ENCODE assay signal across 15 cellular contexts in the genomic region with DNA sequence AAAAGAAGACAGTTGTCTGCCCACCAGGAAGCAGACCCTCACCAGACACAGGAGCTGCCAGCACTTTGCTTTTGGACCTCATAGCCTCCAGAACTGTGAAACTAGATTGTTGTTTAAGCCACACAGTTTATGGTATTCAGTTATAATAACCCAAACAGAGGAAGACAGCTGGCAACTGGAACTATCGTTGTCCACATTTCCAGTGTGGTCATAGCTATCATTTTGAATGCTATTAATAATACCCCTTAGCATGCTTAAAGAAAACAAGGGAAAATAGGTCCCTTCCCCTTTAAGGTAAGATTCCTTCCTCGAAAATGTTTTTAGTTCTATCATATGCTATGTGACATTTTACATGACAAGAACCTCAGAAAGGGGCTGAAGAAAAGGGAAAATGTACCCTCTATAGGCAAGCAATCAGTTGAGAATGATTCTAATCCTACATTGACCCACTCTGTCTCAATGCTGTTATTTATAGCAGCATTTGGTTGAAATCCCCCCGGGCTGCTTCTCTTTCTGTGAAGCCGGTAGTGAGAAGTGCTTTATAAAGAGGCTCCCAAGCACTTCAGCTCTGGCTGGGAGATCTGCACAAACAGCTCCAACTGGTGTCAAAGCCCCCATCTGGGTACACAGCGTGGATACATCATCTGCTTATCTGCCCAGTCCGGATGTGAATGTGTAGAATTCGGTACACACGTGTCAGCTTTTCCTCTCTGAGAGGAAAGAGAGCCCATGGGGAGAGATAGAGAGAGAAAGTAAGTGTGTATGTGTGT.
DNase-seq lines count a peak whose midpoint lies in the region; ATAC-seq and TF ChIP-seq lines count a peak whose summit lies in the region.
"Had no signal": no experiment of that assay in that cellular context is flagged by ENCODE, and none has a peak within 500 bp of the region (broad histone marks: within the 10 kb centered on the region; RNA-seq: fewer than 3 reads in every experiment).

No MANE protein-coding gene starts in this region.

- no peaks in the 10 kb centered on the region for H3K79me1 ChIP-seq in trophoblast cell (ENCODE audit: low read length)

- H3K27me3 Mint-ChIP-seq in neural crest cell (ENCODE audit: low read depth) (no peaks in the 10 kb centered on the region), endodermal cell (ENCODE audit: insufficient read depth) (no peaks in the 10 kb centered on the region)
- H3K27me3 Mint-ChIP-seq: naive thymus-derived CD4-positive, alpha-beta T cell had no signal

- peak overlapping the region; percentile 69 for H3K4me3 Mint-ChIP-seq in neural crest cell
- H3K4me3 Mint-ChIP-seq in endodermal cell = no peak overlapping the region
- H3K4me3 Mint-ChIP-seq: naive thymus-derived CD4-positive, alpha-beta T cell; T-helper 1 cell treated with Interleukin-12 subunit alpha and Interleukin-12 subunit beta and Interleukin-4 antibody, amounts not matched to agents 30 μg/mL and 1 μg/mL, for 36 hours had no signal

- 90 to 100% methylated on average over 3 to 8 of the region's 8 CpGs for WGBS in endodermal cell (ENCODE audit: insufficient coverage in 1 of 2, insufficient read length in 1 of 2), 2 experiments
- WGBS in trophoblast cell (ENCODE audit: extremely low coverage, insufficient coverage, insufficient read length) = no CpG with 5 or more reads among the region's 8 CpGs

- H2AFZ ChIP-seq in trophoblast cell (ENCODE audit: insufficient read depth, low read length, poor library complexity) = no peak overlapping the region

- H3K36me3 ChIP-seq in endodermal cell (ENCODE audit: control insufficient read depth, insufficient read depth, low read length) (no peaks in the 10 kb centered on the region), trophoblast cell (ENCODE audit: control insufficient read depth in 1 of 2, insufficient read depth in 2 of 2, low read length in 2 of 2) (no peaks in the 10 kb centered on the region)
- H3K36me3 ChIP-seq: ascending aorta had no signal

- no peak overlapping the region for H3K9ac ChIP-seq in endodermal cell (ENCODE audit: extremely low read depth, low read length, poor library complexity, severe bottlenecking)
- no peak overlapping the region for H3K9ac ChIP-seq in trophoblast cell (ENCODE audit: low read length)

- H3K4me1 Mint-ChIP-seq in neural crest cell (peaks cover 29% of the 10 kb centered on the region), endodermal cell (peaks cover 14% of the 10 kb centered on the region)
- H3K4me1 Mint-ChIP-seq: naive thymus-derived CD4-positive, alpha-beta T cell had no signal

- peak; percentile 50 for DNase-seq in NCI-H1092 treated with DMSO at 0.1 percent for 48 hours (lab: John Stamatoyannopoulos, UW)
- peak; percentile 91 for DNase-seq in NCI-H524 treated with DMSO at 0.1 percent for 48 hours (lab: John Stamatoyannopoulos, UW)
- peak; percentile 93 to 97 for DNase-seq in dermis microvascular lymphatic vessel endothelial cell (ENCODE audit: low read depth in 2 of 2)
- peak; percentile 16 for DNase-seq in neural crest cell (ENCODE audit: low read depth, low spot score)
- no peak for DNase-seq in endodermal cell
- no peak for DNase-seq in trophoblast cell
- DNase-seq: activated CD4-positive, CD25-positive, alpha-beta regulatory T cell; dorsolateral prefrontal cortex; naive thymus-derived CD4-positive, alpha-beta T cell; NCI-H1105; NCI-H774; stimulated activated CD4-positive, alpha-beta T cell treated with anti-CD3 and anti-CD28 coated beads, Interleukin-2, amount 100 ng/mL, for 24 hours had no signal

- H3K27me3 ChIP-seq in endodermal cell (ENCODE audit: control insufficient read depth, insufficient read depth, low read length, poor library complexity, severe bottlenecking) (no peaks in the 10 kb centered on the region), trophoblast cell (ENCODE audit: insufficient read depth, low read length) (no peaks in the 10 kb centered on the region)
- H3K27me3 ChIP-seq: ascending aorta had no signal

- H3K4me1 ChIP-seq in endodermal cell (ENCODE audit: control insufficient read depth, insufficient read depth, low read length) (no peaks in the 10 kb centered on the region), trophoblast cell (ENCODE audit: control insufficient read depth in 1 of 2, insufficient read depth in 2 of 2, low read length in 2 of 2) (no peaks in the 10 kb centered on the region)
- H3K4me1 ChIP-seq: ascending aorta had no signal

- no peak overlapping the region for H3K27ac ChIP-seq in endodermal cell (ENCODE audit: low read depth, low read length)
- no peak overlapping the region for H3K27ac ChIP-seq in trophoblast cell (ENCODE audit: low read depth, low read length)
- H3K27ac ChIP-seq: ascending aorta, dorsolateral prefrontal cortex had no signal

- H3K27ac Mint-ChIP-seq in neural crest cell (ENCODE audit: unreplicated experiment) (peak overlapping the region; percentile 45), endodermal cell (no peak overlapping the region)
- H3K27ac Mint-ChIP-seq: naive thymus-derived CD4-positive, alpha-beta T cell; T-helper 1 cell treated with Interleukin-12 subunit alpha and Interleukin-12 subunit beta and Interleukin-4 antibody, amounts not matched to agents 30 μg/mL and 1 μg/mL, for 36 hours had no signal

- no peak overlapping the region for H3K4me2 ChIP-seq in trophoblast cell (ENCODE audit: low read length)

- H2BK5ac ChIP-seq in trophoblast cell (ENCODE audit: low read depth, low read length, poor library complexity) = no peak overlapping the region

- H3K9me3 Mint-ChIP-seq in neural crest cell (no peaks in the 10 kb centered on the region), endodermal cell (no peaks in the 10 kb centered on the region)

- H4K8ac ChIP-seq in trophoblast cell (ENCODE audit: low read depth, low read length) = no peak overlapping the region

- H3K4ac ChIP-seq in trophoblast cell (ENCODE audit: low read depth, low read length) = no peak overlapping the region

- no peak overlapping the region for H3K23ac ChIP-seq in trophoblast cell (ENCODE audit: low read length)

- no peak overlapping the region for H2AK5ac ChIP-seq in trophoblast cell (ENCODE audit: low read length)

- H3K79me2 ChIP-seq in trophoblast cell (ENCODE audit: control insufficient read depth, insufficient read depth, low read length, poor library complexity) = no peaks in the 10 kb centered on the region

- H4K91ac ChIP-seq in trophoblast cell (ENCODE audit: low read depth, low read length) = no peak overlapping the region

- H3K9me3 ChIP-seq in endodermal cell (ENCODE audit: control insufficient read depth, low read length) (no peaks in the 10 kb centered on the region), trophoblast cell (ENCODE audit: insufficient read depth, low read depth, low read length) (peaks cover 2% of the 10 kb centered on the region)
- H3K9me3 ChIP-seq: ascending aorta had no signal

- no peak overlapping the region for H3K18ac ChIP-seq in trophoblast cell (ENCODE audit: low read length)

- H3K4me3 ChIP-seq in endodermal cell (ENCODE audit: low read length) (no peak overlapping the region), trophoblast cell (ENCODE audit: low read depth, low read length) (no peak overlapping the region)
- H3K4me3 ChIP-seq: ascending aorta had no signal

- H2BK120ac ChIP-seq in trophoblast cell (ENCODE audit: insufficient read depth, low read length, poor library complexity) = no peak overlapping the region

- no peak overlapping the region for H3K14ac ChIP-seq in trophoblast cell (ENCODE audit: low read length)

- no peak for ATAC-seq in GM18517 (IDR thresholded peaks at IDR 0.05; ENCODE audit: unreplicated experiment)
- ATAC-seq: naive thymus-derived CD4-positive, alpha-beta T cell had no signal

- TF ChIP-seq CTCF in neural crest cell (conservative IDR thresholded peaks at IDR 0.05) = no peak
- TF ChIP-seq CTCF in endodermal cell (conservative IDR thresholded peaks at IDR 0.05) = no peak

- no peak overlapping the region for H2BK12ac ChIP-seq in trophoblast cell (ENCODE audit: low read length)

- no peak overlapping the region for H4K12ac ChIP-seq in trophoblast cell (ENCODE audit: low read depth, low read length)

- H3K36me3 Mint-ChIP-seq in neural crest cell (ENCODE audit: low read depth) = no peaks in the 10 kb centered on the region
- no peaks in the 10 kb centered on the region for H3K36me3 Mint-ChIP-seq in endodermal cell (ENCODE audit: low read depth)
- H3K36me3 Mint-ChIP-seq: naive thymus-derived CD4-positive, alpha-beta T cell had no signal

Comparison
In these comparisons a context has a peak if more than half of its experiments do, and no peak if none do; other contexts are left out.
1. DNase-seq: peak in NCI-H1092 treated with DMSO at 0.1 percent for 48 hours (single experiment), NCI-H524 treated with DMSO at 0.1 percent for 48 hours (single experiment), dermis microvascular lymphatic vessel endothelial cell (2 of 2) and neural crest cell (single experiment); none in endodermal cell (single experiment) and trophoblast cell (0 of 2).